Comparison of ENCODE assay signal across 8 cellular contexts in the genomic region with DNA sequence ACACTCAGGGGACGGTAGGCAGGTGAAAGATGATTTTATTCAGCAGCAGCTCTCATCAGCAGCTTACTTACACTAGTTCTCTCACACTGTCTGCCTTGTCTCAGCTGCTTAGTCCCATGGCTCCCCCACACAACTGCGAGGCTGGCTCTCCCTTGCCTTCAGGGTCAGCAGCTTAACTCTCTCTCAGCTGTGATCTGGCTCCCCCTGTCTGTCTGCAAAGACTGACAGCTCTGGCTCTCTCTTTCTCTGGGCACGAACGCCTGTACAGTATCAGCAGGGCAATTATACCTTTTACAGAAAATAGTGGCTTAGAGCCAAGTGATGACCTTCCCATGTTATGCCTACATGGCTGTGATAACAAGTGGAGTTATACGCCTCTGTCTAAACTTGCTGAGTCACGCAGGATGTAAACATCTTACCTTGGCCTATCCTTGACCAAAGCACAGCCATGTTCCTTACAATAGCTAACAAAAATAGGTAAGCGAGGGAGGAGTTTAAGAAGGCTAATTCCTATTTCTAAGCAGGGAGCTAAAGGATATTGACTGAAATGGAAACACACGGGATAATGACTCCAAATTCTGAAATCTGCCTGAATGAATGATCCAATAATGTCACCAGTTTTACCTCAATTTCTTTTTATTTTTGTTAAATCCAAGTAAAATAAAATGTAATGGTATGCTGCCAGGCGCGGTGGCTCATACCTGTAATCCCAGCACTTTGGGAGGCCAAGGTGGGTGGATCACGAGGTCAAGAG. TPM values are rescaled to one million over a fixed set of nuclear protein-coding genes. Genes with fewer than 3 reads are reported as not detected.
DNase-seq lines count a peak whose midpoint lies in the region; ATAC-seq lines count a peak whose summit lies in the region.

No MANE protein-coding gene starts in this region.

- H3K4me1 Mint-ChIP-seq in activated CD4-positive, alpha-beta T cell treated with anti-CD3 and anti-CD28 coated beads, Interleukin-2, amount 10 ng/mL, durations not matched to agents 24 days and 14 days = peaks cover 14% of the 10 kb centered on the region
- peaks cover 8% of the 10 kb centered on the region for H3K4me1 Mint-ChIP-seq in activated T-helper 17 cell treated with anti-CD3 and anti-CD28 coated beads, Interleukin-2, amount 50 U/mL, for 72 hours

- peak overlapping the region; percentile 30 for H3K4me3 Mint-ChIP-seq in activated CD4-positive, alpha-beta T cell treated with anti-CD3 and anti-CD28 coated beads, Interleukin-2, amount 10 ng/mL, durations not matched to agents 24 days and 14 days
- peak overlapping the region; percentile 85 for H3K4me3 Mint-ChIP-seq in activated T-helper 17 cell treated with anti-CD3 and anti-CD28 coated beads, Interleukin-2, amount 50 U/mL, for 72 hours

- peaks cover 19% of the 10 kb centered on the region for H3K36me3 Mint-ChIP-seq in activated CD4-positive, alpha-beta T cell treated with anti-CD3 and anti-CD28 coated beads, Interleukin-2, amount 10 ng/mL, durations not matched to agents 24 days and 14 days (ENCODE audit: low read depth)
- peaks cover 42% of the 10 kb centered on the region for H3K36me3 Mint-ChIP-seq in activated T-helper 17 cell treated with anti-CD3 and anti-CD28 coated beads, Interleukin-2, amount 50 U/mL, for 72 hours (ENCODE audit: low read depth)

- H3K9me3 Mint-ChIP-seq in activated CD4-positive, alpha-beta T cell treated with anti-CD3 and anti-CD28 coated beads, Interleukin-2, amount 10 ng/mL, durations not matched to agents 24 days and 14 days = no peaks in the 10 kb centered on the region
- no peaks in the 10 kb centered on the region for H3K9me3 Mint-ChIP-seq in activated T-helper 17 cell treated with anti-CD3 and anti-CD28 coated beads, Interleukin-2, amount 50 U/mL, for 72 hours

- H3K27ac Mint-ChIP-seq in activated CD4-positive, alpha-beta T cell treated with anti-CD3 and anti-CD28 coated beads, Interleukin-2, amount 10 ng/mL, durations not matched to agents 24 days and 14 days = peak overlapping the region; percentile 30
- H3K27ac Mint-ChIP-seq in activated T-helper 17 cell treated with anti-CD3 and anti-CD28 coated beads, Interleukin-2, amount 50 U/mL, for 72 hours = peak overlapping the region; percentile 5

- DNase-seq in activated CD4-positive, alpha-beta T cell treated with anti-CD3 and anti-CD28 coated beads, Interleukin-2, amount 10 ng/mL, durations not matched to agents 24 days and 14 days = peak; percentile 65
- no peak for DNase-seq in activated CD4-positive, alpha-beta T cell treated with anti-CD3 and anti-CD28 coated beads for 1 hour
- DNase-seq in NCI-H226 (peak; percentile 18), iris pigment epithelial cell (ENCODE audit: low read depth) (peak; percentile 61), middle frontal gyrus (ENCODE audit: extremely low spot score, low spot score) (no peak)

- ATAC-seq in activated T-helper 17 cell treated with anti-CD3 and anti-CD28 coated beads, Interleukin-2, amount 50 U/mL, for 72 hours (replicated peaks) = no peak
- no peak for ATAC-seq in GM21619 (IDR thresholded peaks at IDR 0.05; ENCODE audit: unreplicated experiment)
- ATAC-seq in HG02642 (IDR thresholded peaks at IDR 0.05; ENCODE audit: poor library complexity, unreplicated experiment) = no peak

- H3K27me3 Mint-ChIP-seq in activated CD4-positive, alpha-beta T cell treated with anti-CD3 and anti-CD28 coated beads, Interleukin-2, amount 10 ng/mL, durations not matched to agents 24 days and 14 days = no peaks in the 10 kb centered on the region
- no peaks in the 10 kb centered on the region for H3K27me3 Mint-ChIP-seq in activated T-helper 17 cell treated with anti-CD3 and anti-CD28 coated beads, Interleukin-2, amount 50 U/mL, for 72 hours

- intact Hi-C loops in activated CD4-positive, alpha-beta T cell treated with anti-CD3 and anti-CD28 coated beads, Interleukin-2, amount 10 ng/mL, durations not matched to agents 24 days and 14 days (cut with micrococcal nuclease) = loop anchor here (5.0 kb wide), 2 partner anchors 85 to 145 kb away; a partner anchor contains a TSS

RNA-seq across cellular contexts. Expression of a gene that starts 1.1 kb away (rescaled TPM):
- 161 and 163 TPM in 2 replicates for total RNA-seq in activated CD4-positive, alpha-beta T cell treated with anti-CD3 and anti-CD28 coated beads, Interleukin-2, amount 10 ng/mL, durations not matched to agents 24 days and 14 days
- total RNA-seq in activated T-helper 17 cell treated with anti-CD3 and anti-CD28 coated beads, Interleukin-2, amount 50 U/mL, for 72 hours = 100 to 1,000 TPM in 1 of 2 donors, 10 to 100 TPM in 1; 76.9 to 152 TPM

RNA-seq across cellular contexts. Expression of a gene that starts 39.7 kb away (rescaled TPM):
- total RNA-seq in activated CD4-positive, alpha-beta T cell treated with anti-CD3 and anti-CD28 coated beads, Interleukin-2, amount 10 ng/mL, durations not matched to agents 24 days and 14 days = 62.0 and 70.6 TPM in 2 replicates
- total RNA-seq in activated T-helper 17 cell treated with anti-CD3 and anti-CD28 coated beads, Interleukin-2, amount 50 U/mL, for 72 hours = 10 to 100 TPM; 42.1 to 58.2 TPM

RNA-seq across cellular contexts. Expression of a gene that starts 40.0 kb away (rescaled TPM):
- total RNA-seq in activated CD4-positive, alpha-beta T cell treated with anti-CD3 and anti-CD28 coated beads, Interleukin-2, amount 10 ng/mL, durations not matched to agents 24 days and 14 days = 29.7 and 31.4 TPM in 2 replicates
- total RNA-seq in activated T-helper 17 cell treated with anti-CD3 and anti-CD28 coated beads, Interleukin-2, amount 50 U/mL, for 72 hours = 10 to 100 TPM; 23.1 to 25.3 TPM

RNA-seq across cellular contexts. Expression of a gene that starts 43.9 kb away (rescaled TPM):
- 31.2 and 35.7 TPM in 2 replicates for total RNA-seq in activated CD4-positive, alpha-beta T cell treated with anti-CD3 and anti-CD28 coated beads, Interleukin-2, amount 10 ng/mL, durations not matched to agents 24 days and 14 days
- total RNA-seq in activated T-helper 17 cell treated with anti-CD3 and anti-CD28 coated beads, Interleukin-2, amount 50 U/mL, for 72 hours = 10 to 100 TPM; 17.6 to 20.5 TPM

RNA-seq across cellular contexts. Expression of a gene that starts 44.1 kb away (rescaled TPM):
- 98.3 and 99.4 TPM in 2 replicates for total RNA-seq in activated CD4-positive, alpha-beta T cell treated with anti-CD3 and anti-CD28 coated beads, Interleukin-2, amount 10 ng/mL, durations not matched to agents 24 days and 14 days
- 10 to 100 TPM; 60.6 to 98.6 TPM for total RNA-seq in activated T-helper 17 cell treated with anti-CD3 and anti-CD28 coated beads, Interleukin-2, amount 50 U/mL, for 72 hours

Comparison
In these comparisons a context has a peak if more than half of its experiments do, and no peak if none do; other contexts are left out.
1. DNase-seq: peak in activated CD4-positive, alpha-beta T cell treated with anti-CD3 and anti-CD28 coated beads, Interleukin-2, amount 10 ng/mL, durations not matched to agents 24 days and 14 days (single experiment), NCI-H226 (single experiment) and iris pigment epithelial cell (single experiment); none in activated CD4-positive, alpha-beta T cell treated with anti-CD3 and anti-CD28 coated beads for 1 hour (single experiment) and middle frontal gyrus (single experiment).